1 cellular context compared by ENCODE assay signal in genomic region chr11:68314886-68315580, GRCh38.
TF ChIP-seq lines count a peak whose summit lies in the region.

No MANE protein-coding gene starts in this region.

TF ChIP-seq in K562, 482 proteins besides CTCF, POLR2A, EP300 and RAD21 (continued from another document):
- no peak for TF ChIP-seq ZBTB12 (CRISPR knock-in tag; IDR thresholded peaks at IDR 0.05)
- no peak for TF ChIP-seq POLR2AphosphoS2 (IDR thresholded peaks at IDR 0.05; ENCODE audit: low read length)
- TF ChIP-seq SMAD3 (CRISPR knock-in tag; conservative IDR thresholded peaks at IDR 0.05), result no peak
- no peak for TF ChIP-seq IRF9 (tag; IDR thresholded peaks at IDR 0.05)
- no peak for TF ChIP-seq THRB (CRISPR knock-in tag; conservative IDR thresholded peaks at IDR 0.05)
- no peak for TF ChIP-seq ARID3A (IDR thresholded peaks at IDR 0.05; ENCODE audit: borderline replicate concordance, low read depth, low read length)
- TF ChIP-seq GTF2A2 (tag; IDR thresholded peaks at IDR 0.05), result no peak
- no peak for TF ChIP-seq ZNF253 (CRISPR knock-in tag; conservative IDR thresholded peaks at IDR 0.05)
- TF ChIP-seq ZNF124 (CRISPR knock-in tag; IDR thresholded peaks at IDR 0.05), result no peak
- TF ChIP-seq RBBP5 (IDR thresholded peaks at IDR 0.05; ENCODE audit: borderline replicate concordance, insufficient read depth, low read length, poor library complexity, severe bottlenecking), result peak; percentile 73
- TF ChIP-seq ZNF184 (CRISPR knock-in tag; IDR thresholded peaks at IDR 0.05), result no peak
- no peak for TF ChIP-seq ZBTB5 (IDR thresholded peaks at IDR 0.05)
- no peak for TF ChIP-seq ELF2 (CRISPR knock-in tag; IDR thresholded peaks at IDR 0.05)
- peak; percentile 86 to 94 for TF ChIP-seq KDM1A (IDR thresholded peaks at IDR 0.05)
- TF ChIP-seq MCM5 (IDR thresholded peaks at IDR 0.05; ENCODE audit: low read depth), result no peak
- no peak for TF ChIP-seq LARP7 (IDR thresholded peaks at IDR 0.05)
- no peak for TF ChIP-seq ZNF77 (CRISPR knock-in tag; IDR thresholded peaks at IDR 0.05)
- peak; percentile 72 for TF ChIP-seq CHD4 (IDR thresholded peaks at IDR 0.05; ENCODE audit: insufficient read depth, insufficient replicate concordance, low read depth, low read length, poor library complexity, severe bottlenecking)
